In the genomic region with DNA sequence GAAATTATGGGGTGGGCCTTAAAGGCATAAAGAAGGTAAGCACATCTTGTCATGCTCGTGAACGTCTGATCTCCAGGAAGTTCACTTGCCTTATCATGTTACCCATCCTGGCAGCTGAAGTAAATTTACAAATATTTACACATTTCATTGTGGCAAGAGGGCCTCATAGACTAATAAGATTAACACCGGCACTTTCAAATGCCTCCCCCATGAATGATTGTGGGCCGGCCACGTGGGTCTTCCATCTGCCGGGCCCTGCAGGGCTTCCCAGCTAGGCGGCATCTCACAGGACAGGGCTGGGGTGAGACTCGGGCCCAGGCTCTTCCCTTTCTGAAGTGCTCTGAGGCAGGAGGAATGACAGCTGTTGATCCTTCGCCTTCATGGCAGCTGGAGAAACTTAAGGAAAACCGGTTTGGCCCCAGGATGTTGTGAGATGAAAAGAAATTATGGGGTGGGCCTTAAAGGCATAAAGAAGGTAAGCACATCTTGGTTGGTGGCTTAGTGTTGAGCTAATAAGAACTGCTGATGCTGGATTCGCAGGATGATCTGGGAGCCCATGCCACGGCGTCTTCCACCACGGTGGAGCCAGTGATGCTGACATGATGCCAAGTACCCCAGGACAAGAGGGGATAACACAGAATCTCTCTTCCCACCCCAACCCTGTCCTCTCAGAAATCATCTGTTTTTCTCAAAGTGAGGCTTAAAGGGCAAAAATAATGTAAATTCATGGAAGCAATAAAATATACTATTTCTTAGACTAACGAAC, we compare ENCODE assay signal across 10 cellular contexts.
DNase-seq lines count a peak whose midpoint lies in the region; FAIRE-seq and TF ChIP-seq lines count a peak whose summit lies in the region.
"Had no signal": no experiment of that assay in that cellular context is flagged by ENCODE, and none has a peak within 500 bp of the region (broad histone marks: within the 10 kb centered on the region; RNA-seq: fewer than 3 reads in every experiment).

No MANE protein-coding gene starts in this region.

- FAIRE-seq in keratinocyte (lab: Jason Lieb, UNC) (peak; percentile 26), GM12891 (lab: Jason Lieb, UNC) (no peak)

- no peak overlapping the region for H3K27ac ChIP-seq in keratinocyte (ENCODE audit: control insufficient read depth, insufficient read depth, low read length)
- H3K27ac ChIP-seq in skeletal muscle tissue (ENCODE audit: low read depth, low read length) = peak overlapping the region; percentile 87
- H3K27ac ChIP-seq: SJSA1 had no signal

- no peak overlapping the region for H2AFZ ChIP-seq in keratinocyte (ENCODE audit: control insufficient read depth, low read length)

- H3K27me3 ChIP-seq in keratinocyte (ENCODE audit: control insufficient read depth, extremely low read depth, insufficient read depth, low read length) (no peaks in the 10 kb centered on the region), skeletal muscle tissue (ENCODE audit: control insufficient read depth in 3 of 3, insufficient read depth in 3 of 3, low read length in 3 of 3) (no peaks in the 10 kb centered on the region)
- H3K27me3 ChIP-seq: SJSA1 had no signal

- H3K36me3 ChIP-seq in keratinocyte (ENCODE audit: control insufficient read depth in 2 of 2, extremely low read depth in 1 of 2, insufficient read depth in 2 of 2, low read length in 2 of 2) = no peaks in the 10 kb centered on the region
- peaks cover 11% of the 10 kb centered on the region in 3 donors for H3K36me3 ChIP-seq in skeletal muscle tissue (ENCODE audit: control insufficient read depth in 3 of 3, insufficient read depth in 3 of 3, low read length in 3 of 3)

- no peak for TF ChIP-seq POLR2A in GM12891 (IDR thresholded peaks at IDR 0.05; ENCODE audit: low read depth, low read length)

- no peak overlapping the region for H3K4me2 ChIP-seq in keratinocyte (ENCODE audit: control insufficient read depth, extremely low read depth, insufficient read depth, low read depth, low read length)

- DNase-seq in HT-29 (ENCODE audit: low spot score) (peak; percentile 7), NCI-H748 treated with DMSO at 0.1 percent for 48 hours (lab: John Stamatoyannopoulos, UW) (peak; percentile 35), keratinocyte (ENCODE audit: low read depth, low spot score) (no peak), GOT3 (lab: John Stamatoyannopoulos, UW) (no peak), NCI-H187 (lab: John Stamatoyannopoulos, UW) (no peak), D341Med (ENCODE audit: low spot score) (no peak), GM12891 (ENCODE audit: insufficient read length, low spot score) (no peak)
- DNase-seq: KG1 had no signal

- dilution Hi-C loops in keratinocyte (cut with MboI; ENCODE audit: extremely low pct_ligation_motif_present, low sequenced_read_pairs) = no loop called here

- H3K9me1 ChIP-seq in keratinocyte (ENCODE audit: control insufficient read depth, extremely low read depth, insufficient read depth, low read length) = no peaks in the 10 kb centered on the region

- H3K79me2 ChIP-seq in keratinocyte (ENCODE audit: control insufficient read depth, insufficient read depth, low read length) = no peaks in the 10 kb centered on the region

- no peak for TF ChIP-seq CTCF in keratinocyte (optimal IDR thresholded peaks at IDR 0.05 in 1 of 3, IDR thresholded peaks at IDR 0.05 in 1 of 3, conservative IDR thresholded peaks at IDR 0.05 in 1 of 3; ENCODE audit: extremely low read depth in 1 of 3, insufficient read depth in 2 of 3, low read length in 3 of 3)

- peaks cover 9% of the 10 kb centered on the region for H3K4me1 ChIP-seq in keratinocyte (ENCODE audit: control insufficient read depth, extremely low read depth, insufficient read depth, low read length)
- peaks cover 43 to 52% (median 46%) of the 10 kb centered on the region in 3 donors for H3K4me1 ChIP-seq in skeletal muscle tissue (ENCODE audit: control insufficient read depth in 3 of 3, insufficient read depth in 3 of 3, low read length in 3 of 3)

- H3K9me3 ChIP-seq in keratinocyte (ENCODE audit: control insufficient read depth, low read depth, low read length) = no peaks in the 10 kb centered on the region
- H3K9me3 ChIP-seq in skeletal muscle tissue (ENCODE audit: control insufficient read depth in 3 of 3, low read length in 3 of 3) = peaks cover 0 to 5% (median 0%) of the 10 kb centered on the region in 3 donors
- H3K9me3 ChIP-seq: SJSA1 had no signal

- H3K4me3 ChIP-seq in keratinocyte (ENCODE audit: control insufficient read depth in 2 of 3, extremely low read depth in 1 of 3, insufficient read depth in 2 of 3, low read depth in 1 of 3, low read length in 3 of 3) = no peak overlapping the region
- no peak overlapping the region for H3K4me3 ChIP-seq in skeletal muscle tissue (ENCODE audit: low read length in 3 of 3)
- H3K4me3 ChIP-seq: SJSA1 had no signal

- no peak overlapping the region for H3K9ac ChIP-seq in keratinocyte (ENCODE audit: control insufficient read depth, extremely low read depth, insufficient read depth, low read length)
- H3K9ac ChIP-seq in skeletal muscle tissue (ENCODE audit: low read depth in 1 of 3, low read length in 3 of 3) = peak overlapping the region in 2 of 3 donors; percentile 24 to 59

- H4K20me1 ChIP-seq in keratinocyte (ENCODE audit: control insufficient read depth, extremely low read depth, insufficient read depth, low read length) = no peaks in the 10 kb centered on the region

TF ChIP-seq in GM12891, 5 proteins besides CTCF, POLR2A, EP300 and RAD21:
- TF ChIP-seq TAF1 (IDR thresholded peaks at IDR 0.05; ENCODE audit: low read depth, low read length) (no peak), PAX5 (IDR thresholded peaks at IDR 0.05; ENCODE audit: insufficient read depth, low read length, severe bottlenecking) (no peak), POLR2AphosphoS5 (IDR thresholded peaks at IDR 0.05; ENCODE audit: low read depth, low read length) (no peak), SPI1 (IDR thresholded peaks at IDR 0.05; ENCODE audit: low read depth, low read length) (no peak), POU2F2 (IDR thresholded peaks at IDR 0.05; ENCODE audit: low read depth, low read length) (no peak)
TF ChIP-seq in GM12891: peak in this region for 0.

Comparison
In these comparisons a context has a peak if more than half of its experiments do, and no peak if none do; other contexts are left out.
1. DNase-seq: peak in HT-29 (single experiment) and NCI-H748 treated with DMSO at 0.1 percent for 48 hours (single experiment); none in keratinocyte (single experiment), GOT3 (single experiment), NCI-H187 (0 of 2), D341Med (single experiment) and GM12891 (single experiment).